ENCODE assay signal across 1 cellular context in genomic region chr13:112982281-112983041, GRCh38.
TF ChIP-seq lines count a peak whose summit lies in the region.

No MANE protein-coding gene starts in this region.

TF ChIP-seq in SK-N-SH, 30 proteins besides CTCF, POLR2A, EP300 and RAD21 (continued from another document):
- no peak for TF ChIP-seq ZBTB33 (IDR thresholded peaks at IDR 0.05; ENCODE audit: borderline replicate concordance, low read depth)
- TF ChIP-seq, protein P1, sequence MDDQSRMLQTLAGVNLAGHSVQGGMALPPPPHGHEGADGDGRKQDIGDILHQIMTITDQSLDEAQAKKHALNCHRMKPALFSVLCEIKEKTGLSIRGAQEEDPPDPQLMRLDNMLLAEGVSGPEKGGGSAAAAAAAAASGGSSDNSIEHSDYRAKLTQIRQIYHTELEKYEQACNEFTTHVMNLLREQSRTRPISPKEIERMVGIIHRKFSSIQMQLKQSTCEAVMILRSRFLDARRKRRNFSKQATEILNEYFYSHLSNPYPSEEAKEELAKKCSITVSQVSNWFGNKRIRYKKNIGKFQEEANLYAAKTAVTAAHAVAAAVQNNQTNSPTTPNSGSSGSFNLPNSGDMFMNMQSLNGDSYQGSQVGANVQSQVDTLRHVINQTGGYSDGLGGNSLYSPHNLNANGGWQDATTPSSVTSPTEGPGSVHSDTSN (IDR thresholded peaks at IDR 0.05): no peak
- no peak for TF ChIP-seq ELF1 (IDR thresholded peaks at IDR 0.05)
- TF ChIP-seq EZH2phosphoT487 (IDR thresholded peaks at IDR 0.05; ENCODE audit: borderline replicate concordance, low read depth): no peak
- TF ChIP-seq GABPA (IDR thresholded peaks at IDR 0.05; ENCODE audit: low read depth): no peak
- no peak for TF ChIP-seq MXI1 (IDR thresholded peaks at IDR 0.05; ENCODE audit: low read depth, low read length)
- TF ChIP-seq NRF1 (IDR thresholded peaks at IDR 0.05; ENCODE audit: low read depth, low read length): no peak
- TF ChIP-seq, protein P2, sequence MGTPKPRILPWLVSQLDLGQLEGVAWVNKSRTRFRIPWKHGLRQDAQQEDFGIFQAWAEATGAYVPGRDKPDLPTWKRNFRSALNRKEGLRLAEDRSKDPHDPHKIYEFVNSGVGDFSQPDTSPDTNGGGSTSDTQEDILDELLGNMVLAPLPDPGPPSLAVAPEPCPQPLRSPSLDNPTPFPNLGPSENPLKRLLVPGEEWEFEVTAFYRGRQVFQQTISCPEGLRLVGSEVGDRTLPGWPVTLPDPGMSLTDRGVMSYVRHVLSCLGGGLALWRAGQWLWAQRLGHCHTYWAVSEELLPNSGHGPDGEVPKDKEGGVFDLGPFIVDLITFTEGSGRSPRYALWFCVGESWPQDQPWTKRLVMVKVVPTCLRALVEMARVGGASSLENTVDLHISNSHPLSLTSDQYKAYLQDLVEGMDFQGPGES (IDR thresholded peaks at IDR 0.05; ENCODE audit: low read depth, low read length): no peak
- no peak for TF ChIP-seq TAF1 (IDR thresholded peaks at IDR 0.05; ENCODE audit: borderline replicate concordance, low read depth, low read length)
- TF ChIP-seq CHD2 (IDR thresholded peaks at IDR 0.05; ENCODE audit: low read length, partially characterized antibody): no peak
- TF ChIP-seq NFIC (IDR thresholded peaks at IDR 0.05; ENCODE audit: borderline replicate concordance): no peak
- TF ChIP-seq MEF2A (IDR thresholded peaks at IDR 0.05; ENCODE audit: borderline replicate concordance, low read depth): no peak
- no peak for TF ChIP-seq GATA2 (CRISPR knock-in tag; IDR thresholded peaks at IDR 0.05)
- TF ChIP-seq RXRA (IDR thresholded peaks at IDR 0.05; ENCODE audit: borderline replicate concordance, low read depth): no peak
- TF ChIP-seq, protein P3, sequence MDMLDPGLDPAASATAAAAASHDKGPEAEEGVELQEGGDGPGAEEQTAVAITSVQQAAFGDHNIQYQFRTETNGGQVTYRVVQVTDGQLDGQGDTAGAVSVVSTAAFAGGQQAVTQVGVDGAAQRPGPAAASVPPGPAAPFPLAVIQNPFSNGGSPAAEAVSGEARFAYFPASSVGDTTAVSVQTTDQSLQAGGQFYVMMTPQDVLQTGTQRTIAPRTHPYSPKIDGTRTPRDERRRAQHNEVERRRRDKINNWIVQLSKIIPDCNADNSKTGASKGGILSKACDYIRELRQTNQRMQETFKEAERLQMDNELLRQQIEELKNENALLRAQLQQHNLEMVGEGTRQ (IDR thresholded peaks at IDR 0.05; ENCODE audit: borderline replicate concordance, low read depth, low read length): no peak
- TF ChIP-seq TCF12 (IDR thresholded peaks at IDR 0.05): no peak
- no peak for TF ChIP-seq RFX5 (IDR thresholded peaks at IDR 0.05; ENCODE audit: low read length)
- TF ChIP-seq SIN3A (IDR thresholded peaks at IDR 0.05; ENCODE audit: borderline replicate concordance, low read depth, low read length): no peak
